In genomic region chr10:71832967-71833366, GRCh38 we compare ENCODE assay signal across 17 cellular contexts. TPM values are rescaled to one million over a fixed set of nuclear protein-coding genes. Genes with fewer than 3 reads are reported as not detected.
A peak's percentile ranks its signal among the peaks of the same experiment; 100 is the strongest.
DNase-seq lines count a peak whose midpoint lies in the region; ATAC-seq and TF ChIP-seq lines count a peak whose summit lies in the region.
"Had no signal": no experiment of that assay in that cellular context is flagged by ENCODE, and none has a peak within 500 bp of the region (broad histone marks: within the 10 kb centered on the region; RNA-seq: fewer than 3 reads in every experiment).

No MANE protein-coding gene starts in this region.

- H3K27ac ChIP-seq in cardiac muscle cell (peak overlapping the region; percentile 8), heart left ventricle (peak overlapping the region in 2 of 12 donors; percentile 36 to 79)

- TF ChIP-seq POLR2A in heart left ventricle (IDR thresholded peaks at IDR 0.05), result no peak

- TF ChIP-seq CTCF in cardiac muscle cell (IDR thresholded peaks at IDR 0.05; ENCODE audit: low read depth, low read length), result no peak
- no peak for TF ChIP-seq CTCF in heart left ventricle (IDR thresholded peaks at IDR 0.05)

- peaks cover 29% of the 10 kb centered on the region for H3K36me3 ChIP-seq in cardiac muscle cell
- peaks cover 0 to 66% (median 60%) of the 10 kb centered on the region in 9 donors for H3K36me3 ChIP-seq in heart left ventricle

- ATAC-seq in heart left ventricle, result no peak
- no peak for ATAC-seq in GM21737 (IDR thresholded peaks at IDR 0.05; ENCODE audit: unreplicated experiment)
- ATAC-seq: esophagus mucosa, Panc1 had no signal

- intact Hi-C loops in heart left ventricle (cut with DNase I), result loop anchor here in 6 of 10 donors (10.0 kb wide), 2 partner anchors 52 to 62 kb away; no protein-coding TSS in a partner anchor

- H3K9me3 ChIP-seq in cardiac muscle cell (ENCODE audit: low read depth) (no peaks in the 10 kb centered on the region), heart left ventricle (no peaks in the 10 kb centered on the region)

- H3K4me3 ChIP-seq in cardiac muscle cell (no peak overlapping the region), heart left ventricle (no peak overlapping the region)

- H3K27me3 ChIP-seq in cardiac muscle cell (no peaks in the 10 kb centered on the region), heart left ventricle (no peaks in the 10 kb centered on the region)

- no peak for DNase-seq in cardiac muscle cell (ENCODE audit: low read depth in 1 of 2, low spot score in 1 of 2)
- no peak for DNase-seq in heart left ventricle
- DNase-seq in NAMALWA (ENCODE audit: low spot score), result peak; percentile 28
- DNase-seq in germinal center (ENCODE audit: low spot score), result peak; percentile 50
- DNase-seq in occipital lobe (lab: John Stamatoyannopoulos, UW), result no peak
- DNase-seq in NCI-H1092 (lab: John Stamatoyannopoulos, UW), result no peak
- DNase-seq: activated gamma-delta T cell treated with Interleukin-2 at 50 U/mL for 16 hours, Calu3, dermis blood vessel endothelial cell, GDM1, mammary epithelial cell, NCI-H2029, NCI-H510A treated with DMSO at 0.1 percent for 48 hours had no signal

- peaks cover 18% of the 10 kb centered on the region for H3K4me1 ChIP-seq in cardiac muscle cell (ENCODE audit: low read depth)
- H3K4me1 ChIP-seq in heart left ventricle, result peaks cover 19 to 92% (median 52%) of the 10 kb centered on the region in 12 donors

- WGBS in heart left ventricle, 4 donors, result 78 to 87% (median 84%) methylated on average over 5 of the region's 5 CpGs

RNA-seq across cellular contexts. Expression of gene PSAP, which starts 18.1 kb away (rescaled TPM):
- total RNA-seq in cardiac muscle cell, result 554 and 624 TPM in 2 replicates
- polyA plus RNA-seq in cardiac muscle cell, result 844 and 1,063 TPM in 2 replicates
- 1,000 to 10,000 TPM; 1,282 to 2,171 (median 1,665) TPM for total RNA-seq in heart left ventricle
- polyA plus RNA-seq in heart left ventricle, result 1,000 to 10,000 TPM in 1 of 2 donors, 100 to 1,000 TPM in 1; 454 to 1,132 TPM
- total RNA-seq in occipital lobe, result 385 TPM

RNA-seq across cellular contexts. Expression of gene VSIR, which starts 59.6 kb away (rescaled TPM):
- 1.3 and 1.7 TPM in 2 replicates for total RNA-seq in cardiac muscle cell
- 1.5 and 1.8 TPM in 2 replicates for polyA plus RNA-seq in cardiac muscle cell
- 100 to 1,000 TPM in 1 of 9 donors, 10 to 100 TPM in 8; 32.6 to 103 (median 83.2) TPM for total RNA-seq in heart left ventricle
- 100 to 1,000 TPM in 1 of 2 donors, 10 to 100 TPM in 1; 56.7 to 181 TPM for polyA plus RNA-seq in heart left ventricle
- 8.1 TPM for total RNA-seq in occipital lobe
- polyA plus RNA-seq: neural cell had no signal

Comparison
In these comparisons a context has a peak if more than half of its experiments do, and no peak if none do; other contexts are left out.
1. DNase-seq: peak in NAMALWA (single experiment) and germinal center (single experiment); none in cardiac muscle cell (0 of 2), heart left ventricle (0 of 5), occipital lobe (single experiment) and NCI-H1092 (single experiment).